1 cellular context compared by ENCODE assay signal in the genomic region with DNA sequence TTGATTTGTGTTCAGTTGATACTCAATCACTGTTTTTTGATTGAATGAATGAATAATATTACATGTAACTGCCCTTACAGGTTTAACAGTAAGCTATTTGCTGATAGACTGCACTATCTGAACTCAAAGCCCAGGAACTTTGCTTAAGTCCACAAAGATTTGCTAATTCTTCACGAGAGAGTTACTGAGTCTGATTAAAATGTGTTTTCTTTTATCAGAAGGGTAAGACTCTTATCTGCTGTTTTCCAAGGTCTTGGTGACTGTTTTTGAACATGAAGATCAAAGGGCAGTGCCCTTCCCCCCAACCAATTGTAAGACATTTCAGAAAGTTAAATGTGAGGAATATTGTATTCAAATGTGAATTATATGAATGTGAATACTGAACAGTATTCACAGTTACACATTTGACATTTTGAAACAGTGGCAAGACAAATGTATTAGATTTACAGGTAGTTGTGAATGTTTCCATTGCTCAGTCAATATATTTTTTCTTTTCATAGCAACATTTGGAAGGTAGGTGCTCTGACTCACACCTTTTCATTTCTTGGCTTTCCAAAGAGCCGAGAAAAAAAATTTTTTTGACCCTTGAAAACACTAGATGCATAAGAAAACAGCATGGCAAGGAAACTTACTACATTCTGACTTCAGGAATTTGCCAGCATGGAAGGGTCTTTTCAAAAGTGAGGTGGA.
TF ChIP-seq lines count a peak whose summit lies in the region.

No MANE protein-coding gene starts in this region.

TF ChIP-seq in HepG2, 621 proteins besides CTCF, POLR2A, EP300 and RAD21 (continued from another document and continues in another):
- TF ChIP-seq, protein P1, sequence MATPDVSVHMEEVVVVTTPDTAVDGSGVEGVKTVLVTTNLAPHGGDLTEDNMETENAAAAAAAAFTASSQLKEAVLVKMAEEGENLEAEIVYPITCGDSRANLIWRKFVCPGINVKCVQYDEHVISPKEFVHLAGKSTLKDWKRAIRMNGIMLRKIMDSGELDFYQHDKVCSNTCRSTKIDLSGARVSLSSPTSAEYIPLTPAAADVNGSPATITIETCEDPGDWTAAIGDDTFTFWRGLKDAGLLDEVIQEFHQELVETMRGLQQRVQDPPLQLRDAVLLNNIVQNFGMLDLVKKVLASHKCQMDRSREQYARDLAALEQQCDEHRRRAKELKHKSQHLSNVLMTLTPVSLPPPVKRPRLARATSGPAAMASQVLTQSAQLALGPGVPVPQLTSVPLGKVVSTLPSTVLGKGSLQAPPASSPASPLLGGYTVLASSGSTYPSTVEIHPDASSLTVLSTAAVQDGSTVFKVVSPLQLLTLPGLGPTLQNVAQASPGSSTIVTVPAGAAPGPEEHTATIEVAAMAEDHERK (CRISPR knock-in tag; IDR thresholded peaks at IDR 0.05; ENCODE audit: low read depth): 0 out of 2 replicates have a peak, but pooled peaks have one; percentile 23
- TF ChIP-seq ZNF567 (CRISPR knock-in tag; IDR thresholded peaks at IDR 0.05; ENCODE audit: borderline replicate concordance): no peak
- TF ChIP-seq ZBTB34 (CRISPR knock-in tag; IDR thresholded peaks at IDR 0.05): no peak
- TF ChIP-seq, protein P2, sequence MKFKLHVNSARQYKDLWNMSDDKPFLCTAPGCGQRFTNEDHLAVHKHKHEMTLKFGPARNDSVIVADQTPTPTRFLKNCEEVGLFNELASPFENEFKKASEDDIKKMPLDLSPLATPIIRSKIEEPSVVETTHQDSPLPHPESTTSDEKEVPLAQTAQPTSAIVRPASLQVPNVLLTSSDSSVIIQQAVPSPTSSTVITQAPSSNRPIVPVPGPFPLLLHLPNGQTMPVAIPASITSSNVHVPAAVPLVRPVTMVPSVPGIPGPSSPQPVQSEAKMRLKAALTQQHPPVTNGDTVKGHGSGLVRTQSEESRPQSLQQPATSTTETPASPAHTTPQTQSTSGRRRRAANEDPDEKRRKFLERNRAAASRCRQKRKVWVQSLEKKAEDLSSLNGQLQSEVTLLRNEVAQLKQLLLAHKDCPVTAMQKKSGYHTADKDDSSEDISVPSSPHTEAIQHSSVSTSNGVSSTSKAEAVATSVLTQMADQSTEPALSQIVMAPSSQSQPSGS (CRISPR knock-in tag; IDR thresholded peaks at IDR 0.05): 0 out of 2 replicates have a peak, but pooled peaks have one; percentile 29
- TF ChIP-seq, protein P3, sequence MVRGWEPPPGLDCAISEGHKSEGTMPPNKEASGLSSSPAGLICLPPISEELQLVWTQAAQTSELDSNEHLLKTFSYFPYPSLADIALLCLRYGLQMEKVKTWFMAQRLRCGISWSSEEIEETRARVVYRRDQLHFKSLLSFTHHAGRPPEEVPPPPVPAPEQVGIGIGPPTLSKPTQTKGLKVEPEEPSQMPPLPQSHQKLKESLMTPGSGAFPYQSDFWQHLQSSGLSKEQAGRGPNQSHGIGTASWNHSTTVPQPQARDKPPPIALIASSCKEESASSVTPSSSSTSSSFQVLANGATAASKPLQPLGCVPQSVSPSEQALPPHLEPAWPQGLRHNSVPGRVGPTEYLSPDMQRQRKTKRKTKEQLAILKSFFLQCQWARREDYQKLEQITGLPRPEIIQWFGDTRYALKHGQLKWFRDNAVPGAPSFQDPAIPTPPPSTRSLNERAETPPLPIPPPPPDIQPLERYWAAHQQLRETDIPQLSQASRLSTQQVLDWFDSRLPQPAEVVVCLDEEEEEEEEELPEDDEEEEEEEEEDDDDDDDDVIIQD (CRISPR knock-in tag; IDR thresholded peaks at IDR 0.05; ENCODE audit: low read depth): no peak
- no peak for TF ChIP-seq ZNF574 (CRISPR knock-in tag; IDR thresholded peaks at IDR 0.05)
- TF ChIP-seq ZNF562 (CRISPR knock-in tag; IDR thresholded peaks at IDR 0.05; ENCODE audit: borderline replicate concordance): no peak
- TF ChIP-seq GFI1 (CRISPR knock-in tag; IDR thresholded peaks at IDR 0.05; ENCODE audit: borderline replicate concordance): peak; percentile 52; the same call in 1 of the 2 replicates
- no peak for TF ChIP-seq ZBTB46 (CRISPR knock-in tag; IDR thresholded peaks at IDR 0.05; ENCODE audit: borderline replicate concordance)
- 0 out of 2 replicates have a peak, but pooled peaks have one; percentile 26 for TF ChIP-seq MED1 (CRISPR knock-in tag; IDR thresholded peaks at IDR 0.05)
- no peak for TF ChIP-seq ZNF678 (CRISPR knock-in tag; IDR thresholded peaks at IDR 0.05)
- TF ChIP-seq ZBTB33 (CRISPR knock-in tag; IDR thresholded peaks at IDR 0.05): no peak
- no peak for TF ChIP-seq ZNF784 (CRISPR knock-in tag; IDR thresholded peaks at IDR 0.05; ENCODE audit: borderline replicate concordance)
- no peak for TF ChIP-seq ZNF616 (CRISPR knock-in tag; IDR thresholded peaks at IDR 0.05; ENCODE audit: low read depth)
- no peak for TF ChIP-seq ZNF512B (CRISPR knock-in tag; IDR thresholded peaks at IDR 0.05; ENCODE audit: borderline replicate concordance)
- TF ChIP-seq ZBTB43 (CRISPR knock-in tag; conservative IDR thresholded peaks at IDR 0.05): no peak
- TF ChIP-seq ZNF224 (CRISPR knock-in tag; IDR thresholded peaks at IDR 0.05): no peak
- TF ChIP-seq ZNF792 (CRISPR knock-in tag; IDR thresholded peaks at IDR 0.05): 0 out of 2 replicates have a peak, but pooled peaks have one; percentile 24
- TF ChIP-seq ZNF18 (CRISPR knock-in tag; IDR thresholded peaks at IDR 0.05; ENCODE audit: insufficient replicate concordance): no peak
- TF ChIP-seq STAT5B (CRISPR knock-in tag; IDR thresholded peaks at IDR 0.05): no peak
